In genomic region chr4:88162636-88163035, GRCh38 we compare ENCODE assay signal across 26 cellular contexts. TPM values are rescaled to one million over a fixed set of nuclear protein-coding genes. Genes with fewer than 3 reads are reported as not detected.
A peak's percentile ranks its signal among the peaks of the same experiment; 100 is the strongest.
DNase-seq lines count a peak whose midpoint lies in the region; ATAC-seq and TF ChIP-seq lines count a peak whose summit lies in the region.
"Had no signal": no experiment of that assay in that cellular context is flagged by ENCODE, and none has a peak within 500 bp of the region (broad histone marks: within the 10 kb centered on the region; RNA-seq: fewer than 3 reads in every experiment).

No MANE protein-coding gene starts in this region.

- H3K27ac ChIP-seq in Panc1 (ENCODE audit: low read length) (peak overlapping the region; percentile 70; the same call in 1 of the 2 replicates), endodermal cell (ENCODE audit: low read depth, low read length) (peak overlapping the region; percentile 3)
- H3K27ac ChIP-seq: dorsolateral prefrontal cortex, gastrocnemius medialis, stomach, transverse colon had no signal

- peak; percentile 77 for ATAC-seq in Panc1
- no peak for ATAC-seq in HG03460 (IDR thresholded peaks at IDR 0.05; ENCODE audit: unreplicated experiment)
- ATAC-seq: activated T-cell treated with anti-CD3 and anti-CD28 coated beads, Interleukin-2, amount 50 U/mL, for 72 hours; gastrocnemius medialis had no signal

- BruUV-seq in Caco-2 (replicated peaks; lab: Mats Ljungman, UMichigan) (no TSS peak), Panc1 (replicated peaks; lab: Mats Ljungman, UMichigan) (no TSS peak)

- H3K4me3 Mint-ChIP-seq in Caco-2 (ENCODE audit: unreplicated experiment) (no peak overlapping the region), endodermal cell (no peak overlapping the region), nephron progenitor cell (no peak overlapping the region)
- H3K4me3 Mint-ChIP-seq: activated naive CD4-positive, alpha-beta T cell treated with anti-CD3 and anti-CD28 coated beads, Interleukin-2, amount 10 ng/mL, durations not matched to agents 7 days and 5 days; activated T-cell treated with anti-CD3 and anti-CD28 coated beads, Interleukin-2, amount 50 U/mL, for 72 hours had no signal

- CTCF ChIA-PET in Caco-2 (lab: Charles Lee) (interaction anchor here (0.6 kb wide), 1 partner anchor 56 kb away, joined by 3 read pairs; no protein-coding TSS in a partner anchor), Panc1 (lab: Charles Lee) (no interaction called here)

- in situ Hi-C loops in Panc1 (cut with HindIII; ENCODE audit: low pct_unique_long_range_greater_than_20kb, low sequenced_read_pairs): no loop called here

- no peaks in the 10 kb centered on the region for H3K9me3 Mint-ChIP-seq in Caco-2 (ENCODE audit: unreplicated experiment)
- H3K9me3 Mint-ChIP-seq in endodermal cell: peaks cover 13% of the 10 kb centered on the region
- H3K9me3 Mint-ChIP-seq in nephron progenitor cell: peaks cover 15% of the 10 kb centered on the region

- TF ChIP-seq CTCF in Caco-2 (IDR thresholded peaks at IDR 0.05; ENCODE audit: insufficient read depth in 1 of 2, low read depth in 1 of 2, low read length in 1 of 2, severe bottlenecking in 1 of 2, unreplicated experiment in 1 of 2) (no peak), Panc1 (IDR thresholded peaks at IDR 0.05) (no peak), endodermal cell (conservative IDR thresholded peaks at IDR 0.05) (no peak), nephron progenitor cell (IDR thresholded peaks at IDR 0.05) (no peak)

- H3K36me3 Mint-ChIP-seq in Caco-2 (ENCODE audit: insufficient read depth, unreplicated experiment) (no peaks in the 10 kb centered on the region), endodermal cell (ENCODE audit: low read depth) (peaks cover 2% of the 10 kb centered on the region), nephron progenitor cell (ENCODE audit: low read depth) (no peaks in the 10 kb centered on the region)
- H3K36me3 Mint-ChIP-seq: activated naive CD4-positive, alpha-beta T cell treated with anti-CD3 and anti-CD28 coated beads, Interleukin-2, amount 10 ng/mL, durations not matched to agents 7 days and 5 days had no signal

- no peak overlapping the region for H3K27ac Mint-ChIP-seq in Caco-2 (ENCODE audit: unreplicated experiment)
- no peak overlapping the region for H3K27ac Mint-ChIP-seq in endodermal cell
- peak overlapping the region; percentile 78 for H3K27ac Mint-ChIP-seq in nephron progenitor cell
- H3K27ac Mint-ChIP-seq: activated naive CD4-positive, alpha-beta T cell treated with anti-CD3 and anti-CD28 coated beads, Interleukin-2, amount 10 ng/mL, durations not matched to agents 7 days and 5 days; activated T-cell treated with anti-CD3 and anti-CD28 coated beads, Interleukin-2, amount 50 U/mL, for 72 hours had no signal

- H3K9me3 ChIP-seq in Caco-2 (no peaks in the 10 kb centered on the region), Panc1 (ENCODE audit: control insufficient read depth, insufficient read depth, low read depth, low read length) (no peaks in the 10 kb centered on the region), endodermal cell (ENCODE audit: control insufficient read depth, low read length) (no peaks in the 10 kb centered on the region)
- H3K9me3 ChIP-seq: BE2C, transverse colon had no signal

- intact Hi-C loops in Caco-2 (cut with micrococcal nuclease; ENCODE audit: unreplicated experiment): no loop called here
- intact Hi-C loops in Panc1 (cut with micrococcal nuclease; ENCODE audit: unreplicated experiment): no loop called here

- H3K36me3 ChIP-seq in Caco-2 (ENCODE audit: control insufficient read depth, insufficient read depth, low read length) (no peaks in the 10 kb centered on the region), Panc1 (ENCODE audit: control insufficient read depth, insufficient read depth, low read length) (no peaks in the 10 kb centered on the region), endodermal cell (ENCODE audit: control insufficient read depth, insufficient read depth, low read length) (no peaks in the 10 kb centered on the region)
- H3K36me3 ChIP-seq: BE2C, gastrocnemius medialis, stomach, transverse colon had no signal

- H3K4me3 ChIP-seq in Caco-2 (ENCODE audit: low read depth, low read length) (no peak overlapping the region), Panc1 (ENCODE audit: low read depth in 2 of 2, low read length in 2 of 2) (no peak overlapping the region), endodermal cell (ENCODE audit: low read length) (no peak overlapping the region)
- H3K4me3 ChIP-seq: dorsolateral prefrontal cortex, gastrocnemius medialis, stomach, transverse colon had no signal

- H3K27me3 ChIP-seq in Caco-2 (replicated peaks; ENCODE audit: control insufficient read depth, insufficient read depth, low read length) (no peaks in the 10 kb centered on the region), Panc1 (ENCODE audit: control insufficient read depth, insufficient read depth, low read length) (no peaks in the 10 kb centered on the region; the same call in 1 of the 2 replicates), endodermal cell (ENCODE audit: control insufficient read depth, insufficient read depth, low read length, poor library complexity, severe bottlenecking) (peaks cover 20% of the 10 kb centered on the region)

- H3K27me3 Mint-ChIP-seq in Caco-2 (ENCODE audit: insufficient read depth, unreplicated experiment) (no peaks in the 10 kb centered on the region), endodermal cell (ENCODE audit: insufficient read depth) (peaks cover 13% of the 10 kb centered on the region), nephron progenitor cell (ENCODE audit: low read depth, poor library complexity) (peaks cover 19% of the 10 kb centered on the region)

- H3K4me1 ChIP-seq in Caco-2: peaks cover 20% of the 10 kb centered on the region
- no peaks in the 10 kb centered on the region for H3K4me1 ChIP-seq in Panc1 (ENCODE audit: control insufficient read depth, insufficient read depth, low read length)
- H3K4me1 ChIP-seq in endodermal cell (ENCODE audit: control insufficient read depth, insufficient read depth, low read length): no peaks in the 10 kb centered on the region
- H3K4me1 ChIP-seq: BE2C, gastrocnemius medialis had no signal

- POLR2A ChIA-PET in Caco-2 (lab: Charles Lee): no interaction called here
- POLR2A ChIA-PET in Panc1 (lab: Charles Lee): no interaction called here

- peaks cover 9% of the 10 kb centered on the region for H3K4me1 Mint-ChIP-seq in Caco-2 (ENCODE audit: low read depth, unreplicated experiment)
- peaks cover 1% of the 10 kb centered on the region for H3K4me1 Mint-ChIP-seq in endodermal cell
- peaks cover 41% of the 10 kb centered on the region for H3K4me1 Mint-ChIP-seq in nephron progenitor cell

- no peak overlapping the region for H3K9ac ChIP-seq in endodermal cell (ENCODE audit: extremely low read depth, low read length, poor library complexity, severe bottlenecking)

- DNase-seq in Caco-2: peak; percentile 43 to 53
- no peak for DNase-seq in Panc1 (ENCODE audit: low read depth, low spot score)
- no peak for DNase-seq in endodermal cell
- peak; percentile 35 for DNase-seq in nephron progenitor cell
- DNase-seq in NCI-H226: no peak
- no peak for DNase-seq in A172 (ENCODE audit: low spot score)
- DNase-seq in NCI-H2196 treated with DMSO at 0.1 percent for 48 hours (lab: John Stamatoyannopoulos, UW; ENCODE audit: unreplicated experiment): no peak
- DNase-seq: activated CD4-positive, alpha-beta T cell treated with anti-CD3 and anti-CD28 coated beads for 4 hours; activated naive CD4-positive, alpha-beta T cell treated with anti-CD3 and anti-CD28 coated beads, Interleukin-2, amount 10 ng/mL, durations not matched to agents 7 days and 5 days; activated T-cell treated with anti-CD3 and anti-CD28 coated beads, Interleukin-2, amount 50 U/mL, for 72 hours; BE2C; DND-41; dorsolateral prefrontal cortex; erythroblast; gastrocnemius medialis; GOT3; islet precursor cell; KG1; NCI-H146; NCI-H2171; SHP77 treated with DMSO at 0.1 percent for 48 hours; stomach; transverse colon had no signal

RNA-seq across cellular contexts. Expression of gene ABCG2, which starts 4.2 kb away (rescaled TPM):
- total RNA-seq in Caco-2 (2022) (23.7 and 26.0 TPM in 2 replicates), Panc1 (2021; ENCODE audit: unreplicated experiment) (63.3 TPM), endodermal cell (1 to 10 TPM in 1 of 2 donors, under 1 TPM in 1; 0.31 to 4.0 TPM)
- polyA plus RNA-seq in Panc1 (2012; ENCODE audit: insufficient read length): 15.7 TPM
- polyA plus RNA-seq in endodermal cell (2013, experiment 1 of 2): 0.36 TPM
- polyA plus RNA-seq in endodermal cell (2013, experiment 2 of 2): 1.2 TPM
- total RNA-seq in A172 (2014; rRNA removed; shearing (Covaris generic)): 0.96 and 2.1 TPM in 2 replicates
- total RNA-seq: A673, OCI-LY7 had no signal

Comparison
In these comparisons a context has a peak if more than half of its experiments do, and no peak if none do; other contexts are left out.
1. DNase-seq: peak in Caco-2 (2 of 2) and nephron progenitor cell (single experiment); none in Panc1 (single experiment), endodermal cell (single experiment), NCI-H226 (single experiment), A172 (single experiment) and NCI-H2196 treated with DMSO at 0.1 percent for 48 hours (single experiment).